Comparison of ENCODE assay signal across 2 cellular contexts in genomic region chr10:67608001-67608400, GRCh38.
TF ChIP-seq lines count a peak whose summit lies in the region.

No MANE protein-coding gene starts in this region.

TF ChIP-seq in HCT116, 20 proteins besides CTCF, POLR2A, EP300 and RAD21 (continued from another document):
- no peak for TF ChIP-seq ZNF274 (IDR thresholded peaks at IDR 0.05; ENCODE audit: low read depth, low read length)
- TF ChIP-seq, protein P1, sequence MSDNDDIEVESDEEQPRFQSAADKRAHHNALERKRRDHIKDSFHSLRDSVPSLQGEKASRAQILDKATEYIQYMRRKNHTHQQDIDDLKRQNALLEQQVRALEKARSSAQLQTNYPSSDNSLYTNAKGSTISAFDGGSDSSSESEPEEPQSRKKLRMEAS (IDR thresholded peaks at IDR 0.05) = no peak
- no peak for TF ChIP-seq CBX3 (IDR thresholded peaks at IDR 0.05; ENCODE audit: low read depth)
- TF ChIP-seq EZH2 (IDR thresholded peaks at IDR 0.05) = no peak
- TF ChIP-seq, protein P2, sequence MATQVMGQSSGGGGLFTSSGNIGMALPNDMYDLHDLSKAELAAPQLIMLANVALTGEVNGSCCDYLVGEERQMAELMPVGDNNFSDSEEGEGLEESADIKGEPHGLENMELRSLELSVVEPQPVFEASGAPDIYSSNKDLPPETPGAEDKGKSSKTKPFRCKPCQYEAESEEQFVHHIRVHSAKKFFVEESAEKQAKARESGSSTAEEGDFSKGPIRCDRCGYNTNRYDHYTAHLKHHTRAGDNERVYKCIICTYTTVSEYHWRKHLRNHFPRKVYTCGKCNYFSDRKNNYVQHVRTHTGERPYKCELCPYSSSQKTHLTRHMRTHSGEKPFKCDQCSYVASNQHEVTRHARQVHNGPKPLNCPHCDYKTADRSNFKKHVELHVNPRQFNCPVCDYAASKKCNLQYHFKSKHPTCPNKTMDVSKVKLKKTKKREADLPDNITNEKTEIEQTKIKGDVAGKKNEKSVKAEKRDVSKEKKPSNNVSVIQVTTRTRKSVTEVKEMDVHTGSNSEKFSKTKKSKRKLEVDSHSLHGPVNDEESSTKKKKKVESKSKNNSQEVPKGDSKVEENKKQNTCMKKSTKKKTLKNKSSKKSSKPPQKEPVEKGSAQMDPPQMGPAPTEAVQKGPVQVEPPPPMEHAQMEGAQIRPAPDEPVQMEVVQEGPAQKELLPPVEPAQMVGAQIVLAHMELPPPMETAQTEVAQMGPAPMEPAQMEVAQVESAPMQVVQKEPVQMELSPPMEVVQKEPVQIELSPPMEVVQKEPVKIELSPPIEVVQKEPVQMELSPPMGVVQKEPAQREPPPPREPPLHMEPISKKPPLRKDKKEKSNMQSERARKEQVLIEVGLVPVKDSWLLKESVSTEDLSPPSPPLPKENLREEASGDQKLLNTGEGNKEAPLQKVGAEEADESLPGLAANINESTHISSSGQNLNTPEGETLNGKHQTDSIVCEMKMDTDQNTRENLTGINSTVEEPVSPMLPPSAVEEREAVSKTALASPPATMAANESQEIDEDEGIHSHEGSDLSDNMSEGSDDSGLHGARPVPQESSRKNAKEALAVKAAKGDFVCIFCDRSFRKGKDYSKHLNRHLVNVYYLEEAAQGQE (IDR thresholded peaks at IDR 0.05; ENCODE audit: low read depth) = no peak
- no peak for TF ChIP-seq SP1 (IDR thresholded peaks at IDR 0.05; ENCODE audit: low read depth)
- no peak for TF ChIP-seq CEBPB (IDR thresholded peaks at IDR 0.05; ENCODE audit: low read depth)
- TF ChIP-seq SRF (IDR thresholded peaks at IDR 0.05; ENCODE audit: low read depth) = no peak
- no peak for TF ChIP-seq SIN3A (IDR thresholded peaks at IDR 0.05; ENCODE audit: low read depth)

TF ChIP-seq in GM12878, 131 proteins besides CTCF, POLR2A, EP300 and RAD21 (continued from another document):
- no peak for TF ChIP-seq CHD2 (IDR thresholded peaks at IDR 0.05; ENCODE audit: borderline replicate concordance, low read depth, low read length)
- TF ChIP-seq, protein P3, sequence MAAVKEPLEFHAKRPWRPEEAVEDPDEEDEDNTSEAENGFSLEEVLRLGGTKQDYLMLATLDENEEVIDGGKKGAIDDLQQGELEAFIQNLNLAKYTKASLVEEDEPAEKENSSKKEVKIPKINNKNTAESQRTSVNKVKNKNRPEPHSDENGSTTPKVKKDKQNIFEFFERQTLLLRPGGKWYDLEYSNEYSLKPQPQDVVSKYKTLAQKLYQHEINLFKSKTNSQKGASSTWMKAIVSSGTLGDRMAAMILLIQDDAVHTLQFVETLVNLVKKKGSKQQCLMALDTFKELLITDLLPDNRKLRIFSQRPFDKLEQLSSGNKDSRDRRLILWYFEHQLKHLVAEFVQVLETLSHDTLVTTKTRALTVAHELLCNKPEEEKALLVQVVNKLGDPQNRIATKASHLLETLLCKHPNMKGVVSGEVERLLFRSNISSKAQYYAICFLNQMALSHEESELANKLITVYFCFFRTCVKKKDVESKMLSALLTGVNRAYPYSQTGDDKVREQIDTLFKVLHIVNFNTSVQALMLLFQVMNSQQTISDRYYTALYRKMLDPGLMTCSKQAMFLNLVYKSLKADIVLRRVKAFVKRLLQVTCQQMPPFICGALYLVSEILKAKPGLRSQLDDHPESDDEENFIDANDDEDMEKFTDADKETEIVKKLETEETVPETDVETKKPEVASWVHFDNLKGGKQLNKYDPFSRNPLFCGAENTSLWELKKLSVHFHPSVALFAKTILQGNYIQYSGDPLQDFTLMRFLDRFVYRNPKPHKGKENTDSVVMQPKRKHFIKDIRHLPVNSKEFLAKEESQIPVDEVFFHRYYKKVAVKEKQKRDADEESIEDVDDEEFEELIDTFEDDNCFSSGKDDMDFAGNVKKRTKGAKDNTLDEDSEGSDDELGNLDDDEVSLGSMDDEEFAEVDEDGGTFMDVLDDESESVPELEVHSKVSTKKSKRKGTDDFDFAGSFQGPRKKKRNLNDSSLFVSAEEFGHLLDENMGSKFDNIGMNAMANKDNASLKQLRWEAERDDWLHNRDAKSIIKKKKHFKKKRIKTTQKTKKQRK (IDR thresholded peaks at IDR 0.05; ENCODE audit: low read depth, low read length) = no peak
- no peak for TF ChIP-seq TBL1XR1 (IDR thresholded peaks at IDR 0.05; ENCODE audit: low read depth, low read length)
- no peak for TF ChIP-seq SUZ12 (IDR thresholded peaks at IDR 0.05; ENCODE audit: unreplicated experiment)
- no peak for TF ChIP-seq HCFC1 (IDR thresholded peaks at IDR 0.05; ENCODE audit: low read length)
- TF ChIP-seq, protein P4, sequence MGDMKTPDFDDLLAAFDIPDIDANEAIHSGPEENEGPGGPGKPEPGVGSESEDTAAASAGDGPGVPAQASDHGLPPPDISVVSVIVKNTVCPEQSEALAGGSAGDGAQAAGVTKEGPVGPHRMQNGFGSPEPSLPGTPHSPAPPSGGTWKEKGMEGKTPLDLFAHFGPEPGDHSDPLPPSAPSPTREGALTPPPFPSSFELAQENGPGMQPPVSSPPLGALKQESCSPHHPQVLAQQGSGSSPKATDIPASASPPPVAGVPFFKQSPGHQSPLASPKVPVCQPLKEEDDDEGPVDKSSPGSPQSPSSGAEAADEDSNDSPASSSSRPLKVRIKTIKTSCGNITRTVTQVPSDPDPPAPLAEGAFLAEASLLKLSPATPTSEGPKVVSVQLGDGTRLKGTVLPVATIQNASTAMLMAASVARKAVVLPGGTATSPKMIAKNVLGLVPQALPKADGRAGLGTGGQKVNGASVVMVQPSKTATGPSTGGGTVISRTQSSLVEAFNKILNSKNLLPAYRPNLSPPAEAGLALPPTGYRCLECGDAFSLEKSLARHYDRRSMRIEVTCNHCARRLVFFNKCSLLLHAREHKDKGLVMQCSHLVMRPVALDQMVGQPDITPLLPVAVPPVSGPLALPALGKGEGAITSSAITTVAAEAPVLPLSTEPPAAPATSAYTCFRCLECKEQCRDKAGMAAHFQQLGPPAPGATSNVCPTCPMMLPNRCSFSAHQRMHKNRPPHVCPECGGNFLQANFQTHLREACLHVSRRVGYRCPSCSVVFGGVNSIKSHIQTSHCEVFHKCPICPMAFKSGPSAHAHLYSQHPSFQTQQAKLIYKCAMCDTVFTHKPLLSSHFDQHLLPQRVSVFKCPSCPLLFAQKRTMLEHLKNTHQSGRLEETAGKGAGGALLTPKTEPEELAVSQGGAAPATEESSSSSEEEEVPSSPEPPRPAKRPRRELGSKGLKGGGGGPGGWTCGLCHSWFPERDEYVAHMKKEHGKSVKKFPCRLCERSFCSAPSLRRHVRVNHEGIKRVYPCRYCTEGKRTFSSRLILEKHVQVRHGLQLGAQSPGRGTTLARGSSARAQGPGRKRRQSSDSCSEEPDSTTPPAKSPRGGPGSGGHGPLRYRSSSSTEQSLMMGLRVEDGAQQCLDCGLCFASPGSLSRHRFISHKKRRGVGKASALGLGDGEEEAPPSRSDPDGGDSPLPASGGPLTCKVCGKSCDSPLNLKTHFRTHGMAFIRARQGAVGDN (IDR thresholded peaks at IDR 0.05) = no peak
- no peak for TF ChIP-seq ZBTB11 (CRISPR knock-in tag; IDR thresholded peaks at IDR 0.05)
- TF ChIP-seq MXI1 (IDR thresholded peaks at IDR 0.05; ENCODE audit: low read depth, low read length) = no peak
- no peak for TF ChIP-seq RUNX3 (IDR thresholded peaks at IDR 0.05; ENCODE audit: low read length)
- peak; percentile 81 for TF ChIP-seq NR2F1 (conservative IDR thresholded peaks at IDR 0.05)
- no peak for TF ChIP-seq MEF2B (IDR thresholded peaks at IDR 0.05; ENCODE audit: partially characterized antibody, poor library complexity, severe bottlenecking)
